27 cellular contexts compared by ENCODE assay signal in genomic region chr2:149002378-149002890, GRCh38. TPM values are rescaled to one million over a fixed set of nuclear protein-coding genes. Genes with fewer than 3 reads are reported as not detected.
DNase-seq lines count a peak whose midpoint lies in the region; TF ChIP-seq lines count a peak whose summit lies in the region.
"Had no signal": no experiment of that assay in that cellular context is flagged by ENCODE, and none has a peak within 500 bp of the region (broad histone marks: within the 10 kb centered on the region; RNA-seq: fewer than 3 reads in every experiment).

No MANE protein-coding gene starts in this region.

- H3K4me1 Mint-ChIP-seq in HFFc6 (ENCODE audit: low read depth), result peaks cover 69% of the 10 kb centered on the region
- H3K4me1 Mint-ChIP-seq: immature natural killer cell had no signal

- peaks cover 4% of the 10 kb centered on the region for H3K36me3 Mint-ChIP-seq in HFFc6 (ENCODE audit: low read depth)
- H3K36me3 Mint-ChIP-seq: immature natural killer cell had no signal

- H3K14ac ChIP-seq in trophoblast cell (ENCODE audit: low read length), result no peak overlapping the region

- DNase-seq in AG09309 (ENCODE audit: low read depth) (no peak), HFFc6 (no peak), caudate nucleus (lab: John Stamatoyannopoulos, UW) (peak in 18 of 61 donors; percentile 20 to 92 (median 62)), trophoblast cell (peak in 1 of 2 donors; percentile 21), lower leg skin (ENCODE audit: low spot score in 2 of 2) (no peak), NCI-H1417 treated with DMSO at 0.1 percent for 48 hours (lab: John Stamatoyannopoulos, UW) (no peak), esophagus muscularis mucosa (ENCODE audit: extremely low spot score) (no peak), NK-92 (lab: John Stamatoyannopoulos, UW; ENCODE audit: unreplicated experiment) (no peak)
- DNase-seq: activated CD4-positive, alpha-beta T cell treated with anti-CD3 and anti-CD28 coated beads, Interleukin-2, amount 50 U/mL, for 4 hours; activated CD8-positive, alpha-beta memory T cell treated with anti-CD3 and anti-CD28 coated beads, Interleukin-2, amount 10 ng/mL, durations not matched to agents 7 days and 5 days; activated naive CD4-positive, alpha-beta T cell; activated naive CD8-positive, alpha-beta T cell treated with anti-CD3 and anti-CD28 coated beads, Interleukin-2, amount 50 U/mL, for 24 hours; activated T-cell treated with anti-CD3 and anti-CD28 coated beads, Interleukin-2, amount 50 U/mL, for 48 hours; CD4-positive, alpha-beta T cell; DND-41; immature natural killer cell; left cardiac atrium; NCI-H1694; stimulated activated CD4-positive, alpha-beta T cell treated with anti-CD3 and anti-CD28 coated beads, Interleukin-1b, Interleukin-23, amount 100 ng/mL, for 48 hours; stimulated activated naive CD8-positive, alpha-beta T cell treated with anti-CD3 and anti-CD28 coated beads, Interleukin-15, amount 100 ng/mL, for 72 hours; thyroid gland had no signal

- H3K4me3 ChIP-seq in AG09309 (ENCODE audit: control insufficient read depth, low read depth, low read length) (peak overlapping the region; percentile 38), trophoblast cell (ENCODE audit: low read depth, low read length) (peak overlapping the region; percentile 32), lower leg skin (ENCODE audit: low read depth, poor library complexity, severe bottlenecking) (no peak overlapping the region), esophagus muscularis mucosa (no peak overlapping the region)
- H3K4me3 ChIP-seq: right atrium auricular region, smooth muscle cell, thyroid gland had no signal

- H3K4me1 ChIP-seq in trophoblast cell (ENCODE audit: control insufficient read depth in 1 of 2, insufficient read depth in 2 of 2, low read length in 2 of 2), result peaks cover 5 to 9% of the 10 kb centered on the region in 2 experiments
- no peaks in the 10 kb centered on the region for H3K4me1 ChIP-seq in esophagus muscularis mucosa
- H3K4me1 ChIP-seq: thyroid gland had no signal

- H3K27ac Mint-ChIP-seq in HFFc6, result peak overlapping the region; percentile 78
- H3K27ac Mint-ChIP-seq: activated CD8-positive, alpha-beta memory T cell treated with anti-CD3 and anti-CD28 coated beads, Interleukin-2, amount 10 ng/mL, durations not matched to agents 7 days and 5 days; activated naive CD8-positive, alpha-beta T cell treated with anti-CD3 and anti-CD28 coated beads, Interleukin-2, amount 50 U/mL, for 24 hours; CD4-positive, alpha-beta T cell; immature natural killer cell; memory B cell; stimulated activated naive CD8-positive, alpha-beta T cell treated with anti-CD3 and anti-CD28 coated beads, Interleukin-15, amount 100 ng/mL, for 72 hours; T-helper 1 cell treated with Interleukin-12 subunit alpha and Interleukin-12 subunit beta and Interleukin-4 antibody, amounts not matched to agents 30 μg/mL and 1 μg/mL, for 36 hours had no signal

- H3K27me3 ChIP-seq in trophoblast cell (ENCODE audit: insufficient read depth, low read length), result no peaks in the 10 kb centered on the region
- H3K27me3 ChIP-seq in esophagus muscularis mucosa, result no peaks in the 10 kb centered on the region
- H3K27me3 ChIP-seq: right atrium auricular region, thyroid gland had no signal

- H3K18ac ChIP-seq in trophoblast cell (ENCODE audit: low read length), result no peak overlapping the region

- no peak overlapping the region for H2AK5ac ChIP-seq in trophoblast cell (ENCODE audit: low read length)

- H2BK5ac ChIP-seq in trophoblast cell (ENCODE audit: low read depth, low read length, poor library complexity), result no peak overlapping the region

- no peak overlapping the region for H2BK120ac ChIP-seq in trophoblast cell (ENCODE audit: insufficient read depth, low read length, poor library complexity)

- TF ChIP-seq POLR2A in lower leg skin (IDR thresholded peaks at IDR 0.05) (no peak), esophagus muscularis mucosa (IDR thresholded peaks at IDR 0.05; ENCODE audit: low read depth) (no peak)

- TF ChIP-seq CTCF in AG09309 (IDR thresholded peaks at IDR 0.05; ENCODE audit: control insufficient read depth, insufficient read depth, low read depth, low read length, missing control alignments), result no peak
- TF ChIP-seq CTCF in HFFc6 (IDR thresholded peaks at IDR 0.05), result no peak
- no peak for TF ChIP-seq CTCF in lower leg skin (IDR thresholded peaks at IDR 0.05)
- TF ChIP-seq CTCF in esophagus muscularis mucosa (IDR thresholded peaks at IDR 0.05), result no peak

- H4K8ac ChIP-seq in trophoblast cell (ENCODE audit: low read depth, low read length), result no peak overlapping the region

- no peaks in the 10 kb centered on the region for H3K9me3 Mint-ChIP-seq in HFFc6
- H3K9me3 Mint-ChIP-seq: activated naive CD8-positive, alpha-beta T cell treated with anti-CD3 and anti-CD28 coated beads, Interleukin-2, amount 50 U/mL, for 24 hours; CD4-positive, alpha-beta T cell; immature natural killer cell; memory B cell; neural crest cell; stimulated activated naive CD8-positive, alpha-beta T cell treated with anti-CD3 and anti-CD28 coated beads, Interleukin-15, amount 100 ng/mL, for 72 hours; T-helper 1 cell treated with Interleukin-12 subunit alpha and Interleukin-12 subunit beta and Interleukin-4 antibody, amounts not matched to agents 30 μg/mL and 1 μg/mL, for 36 hours had no signal

- peak overlapping the region; percentile 18 for H3K27ac ChIP-seq in caudate nucleus (ENCODE audit: low read depth, low read length)
- H3K27ac ChIP-seq in trophoblast cell (ENCODE audit: low read depth, low read length), result no peak overlapping the region
- H3K27ac ChIP-seq in esophagus muscularis mucosa (replicated peaks in 1 of 4), result no peak overlapping the region
- H3K27ac ChIP-seq: right atrium auricular region, thyroid gland had no signal

- no peak overlapping the region for H2BK12ac ChIP-seq in trophoblast cell (ENCODE audit: low read length)

- intact Hi-C loops in lower leg skin (cut with DNase I; ENCODE audit: low total_unique reads) (no loop called here), esophagus muscularis mucosa (cut with DNase I) (no loop called here)

- 100% methylated on average over 3 of the region's 14 CpGs for WGBS in trophoblast cell (ENCODE audit: extremely low coverage, insufficient coverage, insufficient read length)
- 95 to 98% methylated on average over 14 of the region's 14 CpGs for WGBS in lower leg skin, 2 donors
- 95% methylated on average over 14 of the region's 14 CpGs for WGBS in esophagus muscularis mucosa

- H3K4ac ChIP-seq in trophoblast cell (ENCODE audit: low read depth, low read length), result no peak overlapping the region

- TF ChIP-seq EP300 in esophagus muscularis mucosa (IDR thresholded peaks at IDR 0.05), result no peak

- H2AFZ ChIP-seq in trophoblast cell (ENCODE audit: insufficient read depth, low read length, poor library complexity), result no peak overlapping the region

- H3K36me3 ChIP-seq in trophoblast cell (ENCODE audit: control insufficient read depth in 1 of 2, insufficient read depth in 2 of 2, low read length in 2 of 2), result peaks cover 3 to 5% of the 10 kb centered on the region in 2 experiments
- no peaks in the 10 kb centered on the region for H3K36me3 ChIP-seq in esophagus muscularis mucosa
- H3K36me3 ChIP-seq: right atrium auricular region, thyroid gland had no signal

- H3K4me3 Mint-ChIP-seq in HFFc6, result peak overlapping the region; percentile 82
- H3K4me3 Mint-ChIP-seq: activated CD8-positive, alpha-beta memory T cell treated with anti-CD3 and anti-CD28 coated beads, Interleukin-2, amount 10 ng/mL, durations not matched to agents 7 days and 5 days; activated naive CD8-positive, alpha-beta T cell treated with anti-CD3 and anti-CD28 coated beads, Interleukin-2, amount 50 U/mL, for 24 hours; CD4-positive, alpha-beta T cell; immature natural killer cell; memory B cell; neural crest cell; stimulated activated naive CD8-positive, alpha-beta T cell treated with anti-CD3 and anti-CD28 coated beads, Interleukin-15, amount 100 ng/mL, for 72 hours; T-helper 1 cell treated with Interleukin-12 subunit alpha and Interleukin-12 subunit beta and Interleukin-4 antibody, amounts not matched to agents 30 μg/mL and 1 μg/mL, for 36 hours had no signal

- no peak overlapping the region for H4K91ac ChIP-seq in trophoblast cell (ENCODE audit: low read depth, low read length)

- peaks cover 15% of the 10 kb centered on the region for H3K9me3 ChIP-seq in trophoblast cell (ENCODE audit: insufficient read depth, low read depth, low read length)
- no peaks in the 10 kb centered on the region for H3K9me3 ChIP-seq in esophagus muscularis mucosa
- H3K9me3 ChIP-seq: right atrium auricular region, thyroid gland had no signal

- no peak overlapping the region for H3K4me2 ChIP-seq in trophoblast cell (ENCODE audit: low read length)
- H3K4me2 ChIP-seq: smooth muscle cell had no signal

- H3K79me2 ChIP-seq in trophoblast cell (ENCODE audit: control insufficient read depth, insufficient read depth, low read length, poor library complexity), result no peaks in the 10 kb centered on the region

- no peak overlapping the region for H4K12ac ChIP-seq in trophoblast cell (ENCODE audit: low read depth, low read length)

- no peak overlapping the region for H3K9ac ChIP-seq in trophoblast cell (ENCODE audit: low read length)

- peaks cover 2% of the 10 kb centered on the region for H3K79me1 ChIP-seq in trophoblast cell (ENCODE audit: low read length)

- H3K23ac ChIP-seq in trophoblast cell (ENCODE audit: low read length), result peak overlapping the region; percentile 24

- H3K27me3 Mint-ChIP-seq in HFFc6 (ENCODE audit: insufficient read depth), result peaks cover 7% of the 10 kb centered on the region
- H3K27me3 Mint-ChIP-seq: activated CD8-positive, alpha-beta memory T cell treated with anti-CD3 and anti-CD28 coated beads, Interleukin-2, amount 10 ng/mL, durations not matched to agents 7 days and 5 days; CD4-positive, alpha-beta T cell; stimulated activated naive CD8-positive, alpha-beta T cell treated with anti-CD3 and anti-CD28 coated beads, Interleukin-15, amount 100 ng/mL, for 72 hours had no signal

RNA-seq across cellular contexts. Expression of gene LYPD6B, which starts 36.1 kb away (rescaled TPM):
- 10 to 100 TPM; 18.3 to 91.5 (median 23.2) TPM for total RNA-seq in HFFc6 (2021; fragmentation: NEBNext Ultra II Directional; extraction: Animal tissue kit (Norgen Biotek cat#: 25700))
- 43.9 and 44.9 TPM in 2 replicates for polyA plus RNA-seq in trophoblast cell (2013)
- total RNA-seq in lower leg skin (10 to 100 TPM; 70.2 to 96.6 (median 74.2) TPM), esophagus muscularis mucosa (not detected)
- total RNA-seq: activated CD8-positive, alpha-beta memory T cell treated with anti-CD3 and anti-CD28 coated beads, Interleukin-2, amount 10 ng/mL, durations not matched to agents 7 days and 5 days; CD4-positive, alpha-beta T cell; left cardiac atrium; neural crest cell; Right ventricle myocardium inferior had no signal
- polyA plus RNA-seq: immature natural killer cell had no signal

Comparison
In these comparisons a context has a peak if more than half of its experiments do, and no peak if none do; other contexts are left out.
1. H3K4me3 ChIP-seq: peak in AG09309 (single experiment) and trophoblast cell (single experiment); none in lower leg skin (single experiment) and esophagus muscularis mucosa (0 of 4).
2. RNA of gene LYPD6B, which starts 36.1 kb away (total RNA-seq): 70.2 to 96.6 TPM in lower leg skin and 18.3 to 91.5 TPM in HFFc6; not detected in esophagus muscularis mucosa; every median in the first group is over 10 times any median in the second.